In the genomic region with DNA sequence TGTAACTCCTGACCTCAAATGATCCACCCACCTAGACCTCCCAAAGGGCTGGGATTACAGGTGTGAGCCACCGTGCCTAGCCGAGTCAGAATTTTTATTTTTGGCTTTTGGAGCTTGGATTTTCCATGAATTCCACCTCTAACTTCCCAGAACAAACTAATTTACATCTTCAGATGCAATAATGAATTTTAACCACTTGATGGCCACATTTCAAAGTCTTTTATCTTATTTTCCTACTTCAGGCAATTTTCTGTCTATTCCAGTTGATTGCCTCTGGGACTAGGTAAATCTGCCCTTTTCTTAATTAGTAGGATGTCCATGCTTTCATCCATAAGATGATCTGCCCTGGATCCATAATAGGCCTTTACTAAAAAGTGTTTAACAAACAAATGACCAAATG, we compare ENCODE assay signal across 21 cellular contexts.
A peak's percentile ranks its signal among the peaks of the same experiment; 100 is the strongest.
DNase-seq lines count a peak whose midpoint lies in the region; ATAC-seq and TF ChIP-seq lines count a peak whose summit lies in the region.
"Had no signal": no experiment of that assay in that cellular context is flagged by ENCODE, and none has a peak within 500 bp of the region (broad histone marks: within the 10 kb centered on the region; RNA-seq: fewer than 3 reads in every experiment).

No MANE protein-coding gene starts in this region.

- no peak overlapping the region for H3K27ac Mint-ChIP-seq in neural crest cell (ENCODE audit: unreplicated experiment)
- H3K27ac Mint-ChIP-seq in nephron progenitor cell, result no peak overlapping the region
- no peak overlapping the region for H3K27ac Mint-ChIP-seq in activated naive CD8-positive, alpha-beta T cell treated with anti-CD3 and anti-CD28 coated beads for 36 hours
- H3K27ac Mint-ChIP-seq: activated CD8-positive, alpha-beta T cell treated with anti-CD3 and anti-CD28 coated beads for 36 hours; activated naive CD8-positive, alpha-beta T cell treated with anti-CD3 and anti-CD28 coated beads, Interleukin-2, amount 50 U/mL, for 24 hours; naive B cell; stimulated activated effector memory CD8-positive, alpha-beta T cell treated with anti-CD3 and anti-CD28 coated beads, Interleukin-12 subunit alpha, Interleukin-12 subunit beta, amount 100 ng/mL, for 72 hours had no signal

- H3K36me3 Mint-ChIP-seq in neural crest cell (ENCODE audit: low read depth) (peaks cover 10% of the 10 kb centered on the region), nephron progenitor cell (ENCODE audit: low read depth) (peaks cover 5% of the 10 kb centered on the region)
- peaks cover 6% of the 10 kb centered on the region for H3K36me3 Mint-ChIP-seq in activated naive CD8-positive, alpha-beta T cell treated with anti-CD3 and anti-CD28 coated beads for 36 hours
- H3K36me3 Mint-ChIP-seq: naive B cell; stimulated activated effector memory CD8-positive, alpha-beta T cell treated with anti-CD3 and anti-CD28 coated beads, Interleukin-12 subunit alpha, Interleukin-12 subunit beta, amount 100 ng/mL, for 72 hours had no signal

- H3K4me3 ChIP-seq in WI38 (ENCODE audit: low read depth, low read length), result no peak overlapping the region
- H3K4me3 ChIP-seq: psoas muscle, transverse colon had no signal

- no peaks in the 10 kb centered on the region for H3K4me1 Mint-ChIP-seq in neural crest cell
- H3K4me1 Mint-ChIP-seq in nephron progenitor cell, result no peaks in the 10 kb centered on the region
- peaks cover 10% of the 10 kb centered on the region for H3K4me1 Mint-ChIP-seq in activated naive CD8-positive, alpha-beta T cell treated with anti-CD3 and anti-CD28 coated beads for 36 hours
- H3K4me1 Mint-ChIP-seq: naive B cell; stimulated activated effector memory CD8-positive, alpha-beta T cell treated with anti-CD3 and anti-CD28 coated beads, Interleukin-12 subunit alpha, Interleukin-12 subunit beta, amount 100 ng/mL, for 72 hours had no signal

- ATAC-seq in HG03354 (IDR thresholded peaks at IDR 0.05; ENCODE audit: poor library complexity, severe bottlenecking, unreplicated experiment), result no peak
- ATAC-seq: activated CD8-positive, alpha-beta T cell treated with anti-CD3 and anti-CD28 coated beads for 36 hours; activated naive CD8-positive, alpha-beta T cell treated with anti-CD3 and anti-CD28 coated beads, Interleukin-2, amount 50 U/mL, for 24 hours; psoas muscle; stimulated activated effector memory CD8-positive, alpha-beta T cell treated with anti-CD3 and anti-CD28 coated beads, Interleukin-12 subunit alpha, Interleukin-12 subunit beta, amount 100 ng/mL, for 72 hours had no signal

- H3K4me3 Mint-ChIP-seq in neural crest cell (no peak overlapping the region), nephron progenitor cell (no peak overlapping the region)
- no peak overlapping the region for H3K4me3 Mint-ChIP-seq in activated naive CD8-positive, alpha-beta T cell treated with anti-CD3 and anti-CD28 coated beads for 36 hours
- H3K4me3 Mint-ChIP-seq: activated CD8-positive, alpha-beta T cell treated with anti-CD3 and anti-CD28 coated beads for 36 hours; activated naive CD8-positive, alpha-beta T cell treated with anti-CD3 and anti-CD28 coated beads, Interleukin-2, amount 50 U/mL, for 24 hours; naive B cell; stimulated activated effector memory CD8-positive, alpha-beta T cell treated with anti-CD3 and anti-CD28 coated beads, Interleukin-12 subunit alpha, Interleukin-12 subunit beta, amount 100 ng/mL, for 72 hours had no signal

- H3K9me3 Mint-ChIP-seq in neural crest cell (peaks cover 16% of the 10 kb centered on the region), nephron progenitor cell (peaks cover 42% of the 10 kb centered on the region)
- H3K9me3 Mint-ChIP-seq in activated naive CD8-positive, alpha-beta T cell treated with anti-CD3 and anti-CD28 coated beads for 36 hours, result peaks cover 22% of the 10 kb centered on the region

- peak; percentile 32; the same call in 1 of the 2 replicates for TF ChIP-seq CTCF in LNCAP (IDR thresholded peaks at IDR 0.05)
- TF ChIP-seq CTCF in WI38 (IDR thresholded peaks at IDR 0.05; ENCODE audit: low read depth, low read length), result peak; percentile 13; the same call in 1 of the 2 replicates
- TF ChIP-seq CTCF in neural crest cell (conservative IDR thresholded peaks at IDR 0.05), result peak; percentile 29
- no peak for TF ChIP-seq CTCF in nephron progenitor cell (IDR thresholded peaks at IDR 0.05)

- peak; percentile 3 for DNase-seq in EL
- DNase-seq in neural crest cell (ENCODE audit: low read depth, low spot score), result no peak
- no peak for DNase-seq in nephron progenitor cell
- DNase-seq in activated naive CD8-positive, alpha-beta T cell treated with anti-CD3 and anti-CD28 coated beads for 36 hours, result no peak
- no peak for DNase-seq in stimulated activated CD4-positive, alpha-beta T cell treated with anti-CD3 and anti-CD28 coated beads, Interleukin-2, amount 100 ng/mL, for 48 hours
- DNase-seq: activated CD8-positive, alpha-beta T cell treated with anti-CD3 and anti-CD28 coated beads for 36 hours; activated naive CD8-positive, alpha-beta T cell treated with anti-CD3 and anti-CD28 coated beads, Interleukin-2, amount 50 U/mL, for 24 hours; C1 segment of cervical spinal cord; naive B cell; NCI-H187 treated with DMSO at 0.1 percent for 48 hours; NCI-H748 treated with DMSO at 0.1 percent for 48 hours; psoas muscle; RPMI8226; stimulated activated CD4-positive, alpha-beta T cell treated with anti-CD3 and anti-CD28 coated beads, Interleukin-12 subunit alpha, Interleukin-12 subunit beta, amount 100 ng/mL, for 4 hours; T-helper 1 cell; transverse colon; WERI-Rb-1 had no signal

- H3K27me3 Mint-ChIP-seq in neural crest cell (ENCODE audit: low read depth), result peaks cover 6% of the 10 kb centered on the region
- peaks cover 8% of the 10 kb centered on the region for H3K27me3 Mint-ChIP-seq in nephron progenitor cell (ENCODE audit: low read depth, poor library complexity)
- H3K27me3 Mint-ChIP-seq in activated naive CD8-positive, alpha-beta T cell treated with anti-CD3 and anti-CD28 coated beads for 36 hours, result no peaks in the 10 kb centered on the region
- H3K27me3 Mint-ChIP-seq: activated naive CD8-positive, alpha-beta T cell treated with anti-CD3 and anti-CD28 coated beads, Interleukin-2, amount 50 U/mL, for 24 hours had no signal
